In the genomic region with DNA sequence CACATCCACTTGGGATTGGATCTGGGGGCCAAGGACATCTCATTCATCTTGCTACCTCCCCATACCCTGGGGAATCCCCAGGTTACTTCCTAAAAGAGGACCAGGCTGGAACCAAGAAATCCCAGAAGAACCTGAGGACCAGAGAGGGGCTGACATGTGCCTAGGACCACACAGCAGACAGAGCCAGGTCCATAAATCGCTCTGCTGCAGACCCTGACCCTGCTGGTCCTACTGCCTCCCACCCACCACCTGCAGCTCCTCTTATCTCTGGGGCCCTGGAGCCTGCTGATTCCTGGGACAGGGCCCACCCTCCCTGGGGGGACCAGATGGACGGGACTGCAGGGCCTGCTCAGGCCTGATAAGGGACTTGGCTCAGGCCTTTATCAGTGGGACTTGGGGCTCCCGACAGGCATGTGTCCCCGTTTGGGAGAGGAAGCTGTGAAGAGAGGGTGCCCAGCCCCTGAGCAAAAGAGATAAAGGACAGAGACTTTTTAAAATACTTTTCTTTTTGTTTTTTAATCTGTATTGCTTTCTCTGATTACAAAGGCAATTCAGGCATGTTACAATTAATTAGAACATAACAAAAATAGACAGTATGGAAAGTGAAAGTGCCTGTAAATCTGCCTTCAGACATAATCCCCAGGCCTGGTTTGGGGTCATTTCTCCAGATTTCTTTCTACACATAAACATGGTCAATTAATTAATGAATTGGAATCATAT, we compare ENCODE assay signal across 1 cellular context.
A peak's percentile ranks its signal among the peaks of the same experiment; 100 is the strongest.
TF ChIP-seq lines count a peak whose summit lies in the region.

No MANE protein-coding gene starts in this region.

TF ChIP-seq in HEK293, 187 proteins besides CTCF, POLR2A, EP300 and RAD21 (continued from another document):
- TF ChIP-seq, protein P1, sequence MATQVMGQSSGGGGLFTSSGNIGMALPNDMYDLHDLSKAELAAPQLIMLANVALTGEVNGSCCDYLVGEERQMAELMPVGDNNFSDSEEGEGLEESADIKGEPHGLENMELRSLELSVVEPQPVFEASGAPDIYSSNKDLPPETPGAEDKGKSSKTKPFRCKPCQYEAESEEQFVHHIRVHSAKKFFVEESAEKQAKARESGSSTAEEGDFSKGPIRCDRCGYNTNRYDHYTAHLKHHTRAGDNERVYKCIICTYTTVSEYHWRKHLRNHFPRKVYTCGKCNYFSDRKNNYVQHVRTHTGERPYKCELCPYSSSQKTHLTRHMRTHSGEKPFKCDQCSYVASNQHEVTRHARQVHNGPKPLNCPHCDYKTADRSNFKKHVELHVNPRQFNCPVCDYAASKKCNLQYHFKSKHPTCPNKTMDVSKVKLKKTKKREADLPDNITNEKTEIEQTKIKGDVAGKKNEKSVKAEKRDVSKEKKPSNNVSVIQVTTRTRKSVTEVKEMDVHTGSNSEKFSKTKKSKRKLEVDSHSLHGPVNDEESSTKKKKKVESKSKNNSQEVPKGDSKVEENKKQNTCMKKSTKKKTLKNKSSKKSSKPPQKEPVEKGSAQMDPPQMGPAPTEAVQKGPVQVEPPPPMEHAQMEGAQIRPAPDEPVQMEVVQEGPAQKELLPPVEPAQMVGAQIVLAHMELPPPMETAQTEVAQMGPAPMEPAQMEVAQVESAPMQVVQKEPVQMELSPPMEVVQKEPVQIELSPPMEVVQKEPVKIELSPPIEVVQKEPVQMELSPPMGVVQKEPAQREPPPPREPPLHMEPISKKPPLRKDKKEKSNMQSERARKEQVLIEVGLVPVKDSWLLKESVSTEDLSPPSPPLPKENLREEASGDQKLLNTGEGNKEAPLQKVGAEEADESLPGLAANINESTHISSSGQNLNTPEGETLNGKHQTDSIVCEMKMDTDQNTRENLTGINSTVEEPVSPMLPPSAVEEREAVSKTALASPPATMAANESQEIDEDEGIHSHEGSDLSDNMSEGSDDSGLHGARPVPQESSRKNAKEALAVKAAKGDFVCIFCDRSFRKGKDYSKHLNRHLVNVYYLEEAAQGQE (tag by site-specific recombination; IDR thresholded peaks at IDR 0.05): no peak
- TF ChIP-seq MYNN (tag by site-specific recombination; IDR thresholded peaks at IDR 0.05; ENCODE audit: borderline replicate concordance) (no peak), ZNF23 (tag by site-specific recombination; IDR thresholded peaks at IDR 0.05; ENCODE audit: borderline replicate concordance) (no peak), ZNF623 (tag by site-specific recombination; IDR thresholded peaks at IDR 0.05) (no peak), ZNF335 (tag by site-specific recombination; conservative IDR thresholded peaks at IDR 0.05) (peak; percentile 65; the same call in 1 of the 2 replicates), ZBTB20 (tag by site-specific recombination; IDR thresholded peaks at IDR 0.05) (peak; percentile 63), ZBTB48 (tag by site-specific recombination; IDR thresholded peaks at IDR 0.05) (no peak), ZNF114 (tag by site-specific recombination; IDR thresholded peaks at IDR 0.05) (no peak), PRDM1 (tag by site-specific recombination; IDR thresholded peaks at IDR 0.05) (0 out of 2 replicates have a peak, but pooled peaks have one; percentile 39), ZNF610 (tag by site-specific recombination; IDR thresholded peaks at IDR 0.05; ENCODE audit: borderline replicate concordance) (no peak)
- TF ChIP-seq, protein P2, sequence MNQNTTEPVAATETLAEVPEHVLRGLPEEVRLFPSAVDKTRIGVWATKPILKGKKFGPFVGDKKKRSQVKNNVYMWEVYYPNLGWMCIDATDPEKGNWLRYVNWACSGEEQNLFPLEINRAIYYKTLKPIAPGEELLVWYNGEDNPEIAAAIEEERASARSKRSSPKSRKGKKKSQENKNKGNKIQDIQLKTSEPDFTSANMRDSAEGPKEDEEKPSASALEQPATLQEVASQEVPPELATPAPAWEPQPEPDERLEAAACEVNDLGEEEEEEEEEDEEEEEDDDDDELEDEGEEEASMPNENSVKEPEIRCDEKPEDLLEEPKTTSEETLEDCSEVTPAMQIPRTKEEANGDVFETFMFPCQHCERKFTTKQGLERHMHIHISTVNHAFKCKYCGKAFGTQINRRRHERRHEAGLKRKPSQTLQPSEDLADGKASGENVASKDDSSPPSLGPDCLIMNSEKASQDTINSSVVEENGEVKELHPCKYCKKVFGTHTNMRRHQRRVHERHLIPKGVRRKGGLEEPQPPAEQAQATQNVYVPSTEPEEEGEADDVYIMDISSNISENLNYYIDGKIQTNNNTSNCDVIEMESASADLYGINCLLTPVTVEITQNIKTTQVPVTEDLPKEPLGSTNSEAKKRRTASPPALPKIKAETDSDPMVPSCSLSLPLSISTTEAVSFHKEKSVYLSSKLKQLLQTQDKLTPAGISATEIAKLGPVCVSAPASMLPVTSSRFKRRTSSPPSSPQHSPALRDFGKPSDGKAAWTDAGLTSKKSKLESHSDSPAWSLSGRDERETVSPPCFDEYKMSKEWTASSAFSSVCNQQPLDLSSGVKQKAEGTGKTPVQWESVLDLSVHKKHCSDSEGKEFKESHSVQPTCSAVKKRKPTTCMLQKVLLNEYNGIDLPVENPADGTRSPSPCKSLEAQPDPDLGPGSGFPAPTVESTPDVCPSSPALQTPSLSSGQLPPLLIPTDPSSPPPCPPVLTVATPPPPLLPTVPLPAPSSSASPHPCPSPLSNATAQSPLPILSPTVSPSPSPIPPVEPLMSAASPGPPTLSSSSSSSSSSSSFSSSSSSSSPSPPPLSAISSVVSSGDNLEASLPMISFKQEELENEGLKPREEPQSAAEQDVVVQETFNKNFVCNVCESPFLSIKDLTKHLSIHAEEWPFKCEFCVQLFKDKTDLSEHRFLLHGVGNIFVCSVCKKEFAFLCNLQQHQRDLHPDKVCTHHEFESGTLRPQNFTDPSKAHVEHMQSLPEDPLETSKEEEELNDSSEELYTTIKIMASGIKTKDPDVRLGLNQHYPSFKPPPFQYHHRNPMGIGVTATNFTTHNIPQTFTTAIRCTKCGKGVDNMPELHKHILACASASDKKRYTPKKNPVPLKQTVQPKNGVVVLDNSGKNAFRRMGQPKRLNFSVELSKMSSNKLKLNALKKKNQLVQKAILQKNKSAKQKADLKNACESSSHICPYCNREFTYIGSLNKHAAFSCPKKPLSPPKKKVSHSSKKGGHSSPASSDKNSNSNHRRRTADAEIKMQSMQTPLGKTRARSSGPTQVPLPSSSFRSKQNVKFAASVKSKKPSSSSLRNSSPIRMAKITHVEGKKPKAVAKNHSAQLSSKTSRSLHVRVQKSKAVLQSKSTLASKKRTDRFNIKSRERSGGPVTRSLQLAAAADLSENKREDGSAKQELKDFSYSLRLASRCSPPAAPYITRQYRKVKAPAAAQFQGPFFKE (tag by site-specific recombination; IDR thresholded peaks at IDR 0.05; ENCODE audit: borderline replicate concordance): no peak
- TF ChIP-seq, protein P3, sequence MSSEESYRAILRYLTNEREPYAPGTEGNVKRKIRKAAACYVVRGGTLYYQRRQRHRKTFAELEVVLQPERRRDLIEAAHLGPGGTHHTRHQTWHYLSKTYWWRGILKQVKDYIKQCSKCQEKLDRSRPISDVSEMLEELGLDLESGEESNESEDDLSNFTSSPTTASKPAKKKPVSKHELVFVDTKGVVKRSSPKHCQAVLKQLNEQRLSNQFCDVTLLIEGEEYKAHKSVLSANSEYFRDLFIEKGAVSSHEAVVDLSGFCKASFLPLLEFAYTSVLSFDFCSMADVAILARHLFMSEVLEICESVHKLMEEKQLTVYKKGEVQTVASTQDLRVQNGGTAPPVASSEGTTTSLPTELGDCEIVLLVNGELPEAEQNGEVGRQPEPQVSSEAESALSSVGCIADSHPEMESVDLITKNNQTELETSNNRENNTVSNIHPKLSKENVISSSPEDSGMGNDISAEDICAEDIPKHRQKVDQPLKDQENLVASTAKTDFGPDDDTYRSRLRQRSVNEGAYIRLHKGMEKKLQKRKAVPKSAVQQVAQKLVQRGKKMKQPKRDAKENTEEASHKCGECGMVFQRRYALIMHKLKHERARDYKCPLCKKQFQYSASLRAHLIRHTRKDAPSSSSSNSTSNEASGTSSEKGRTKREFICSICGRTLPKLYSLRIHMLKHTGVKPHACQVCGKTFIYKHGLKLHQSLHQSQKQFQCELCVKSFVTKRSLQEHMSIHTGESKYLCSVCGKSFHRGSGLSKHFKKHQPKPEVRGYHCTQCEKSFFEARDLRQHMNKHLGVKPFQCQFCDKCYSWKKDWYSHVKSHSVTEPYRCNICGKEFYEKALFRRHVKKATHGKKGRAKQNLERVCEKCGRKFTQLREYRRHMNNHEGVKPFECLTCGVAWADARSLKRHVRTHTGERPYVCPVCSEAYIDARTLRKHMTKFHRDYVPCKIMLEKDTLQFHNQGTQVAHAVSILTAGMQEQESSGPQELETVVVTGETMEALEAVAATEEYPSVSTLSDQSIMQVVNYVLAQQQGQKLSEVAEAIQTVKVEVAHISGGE (tag by site-specific recombination; conservative IDR thresholded peaks at IDR 0.05; ENCODE audit: low read depth): no peak
- TF ChIP-seq, protein P4, sequence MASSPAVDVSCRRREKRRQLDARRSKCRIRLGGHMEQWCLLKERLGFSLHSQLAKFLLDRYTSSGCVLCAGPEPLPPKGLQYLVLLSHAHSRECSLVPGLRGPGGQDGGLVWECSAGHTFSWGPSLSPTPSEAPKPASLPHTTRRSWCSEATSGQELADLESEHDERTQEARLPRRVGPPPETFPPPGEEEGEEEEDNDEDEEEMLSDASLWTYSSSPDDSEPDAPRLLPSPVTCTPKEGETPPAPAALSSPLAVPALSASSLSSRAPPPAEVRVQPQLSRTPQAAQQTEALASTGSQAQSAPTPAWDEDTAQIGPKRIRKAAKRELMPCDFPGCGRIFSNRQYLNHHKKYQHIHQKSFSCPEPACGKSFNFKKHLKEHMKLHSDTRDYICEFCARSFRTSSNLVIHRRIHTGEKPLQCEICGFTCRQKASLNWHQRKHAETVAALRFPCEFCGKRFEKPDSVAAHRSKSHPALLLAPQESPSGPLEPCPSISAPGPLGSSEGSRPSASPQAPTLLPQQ (tag by site-specific recombination; IDR thresholded peaks at IDR 0.05): peak; percentile 52; the same call in 1 of the 2 replicates
TF ChIP-seq in HEK293: peak in this region for 6.
